ENCODE assay signal across 1 cellular context in genomic region chr7:83173664-83174063, GRCh38.
TF ChIP-seq lines count a peak whose summit lies in the region.

No MANE protein-coding gene starts in this region.

TF ChIP-seq in HEK293, 187 proteins besides CTCF, POLR2A, EP300 and RAD21 (continued from another document):
- no peak for TF ChIP-seq ZNF596 (tag by site-specific recombination; IDR thresholded peaks at IDR 0.05)
- no peak for TF ChIP-seq HIC1 (tag by site-specific recombination; IDR thresholded peaks at IDR 0.05)
- no peak for TF ChIP-seq ZNF701 (tag by site-specific recombination; IDR thresholded peaks at IDR 0.05)
